In genomic region chr2:68365087-68365486, GRCh38 we compare ENCODE assay signal across 9 cellular contexts. TPM values are rescaled to one million over a fixed set of nuclear protein-coding genes. Genes with fewer than 3 reads are reported as not detected.
DNase-seq lines count a peak whose midpoint lies in the region; ATAC-seq, FAIRE-seq and TF ChIP-seq lines count a peak whose summit lies in the region.
"Had no signal": no experiment of that assay in that cellular context is flagged by ENCODE, and none has a peak within 500 bp of the region (broad histone marks: within the 10 kb centered on the region; RNA-seq: fewer than 3 reads in every experiment).

Gene PLEK, plus strand, starts transcription at chr2:68365282. Its CDS starts 70 bp downstream, at chr2:68365352.

- no peak within 1 kb of the TSS for H2AFZ ChIP-seq in PC-9

- H3K9me3 ChIP-seq in PC-9 (ENCODE audit: insufficient read depth, low read depth) (no peaks in the 10 kb centered on the region), WERI-Rb-1 (ENCODE audit: severe bottlenecking) (no peaks in the 10 kb centered on the region)

- intact Hi-C loops in PC-9 (cut with micrococcal nuclease; ENCODE audit: unreplicated experiment) = no loop called here

- POLR2A ChIA-PET in PC-9 (lab: Charles Lee; ENCODE audit: unreplicated experiment) = no interaction called here

- H3K4me1 ChIP-seq in PC-9 (replicated peaks; ENCODE audit: insufficient read depth) = no peaks in the 10 kb centered on the region

- no peak within 1 kb of the TSS for H3K4me3 ChIP-seq in PC-9
- H3K4me3 ChIP-seq in WERI-Rb-1 (ENCODE audit: low read depth, low read length) = no peak within 1 kb of the TSS

- DNase-seq in GM18507 (ENCODE audit: extremely low spot score, insufficient read length, low read depth) (no peak), NOMO-1 (lab: John Stamatoyannopoulos, UW; ENCODE audit: unreplicated experiment in 2 of 2) (peak; percentile 92 to 97), globus pallidus (ENCODE audit: low spot score) (peak; percentile 60), retina (no peak), PC-9 (no peak), WERI-Rb-1 (no peak)
- DNase-seq in stimulated activated naive B cell treated with anti-CD40 and anti-IgM and Interleukin-4, amounts not matched to agents 10 μg/mL and 1 μg/mL and 100 μg/mL, for 72 hours = peak; percentile 73

- CTCF ChIA-PET in PC-9 (lab: Charles Lee) = no interaction called here

- H3F3A ChIP-seq in PC-9 (ENCODE audit: insufficient read depth, low read depth) = no peaks in the 10 kb centered on the region

- no TSS peak for BruUV-seq in PC-9 (replicated peaks; lab: Mats Ljungman, UMichigan)

- peak; percentile 52 for ATAC-seq in HG02571 (IDR thresholded peaks at IDR 0.05; ENCODE audit: unreplicated experiment)
- ATAC-seq in stimulated activated naive B cell treated with anti-CD40 and anti-IgM and Interleukin-4, amounts not matched to agents 10 μg/mL and 1 μg/mL and 100 μg/mL, for 72 hours (replicated peaks) = peak; percentile 85 to 86

- TF ChIP-seq CTCF in PC-9 (conservative IDR thresholded peaks at IDR 0.05) = no peak
- TF ChIP-seq CTCF in WERI-Rb-1 (IDR thresholded peaks at IDR 0.05; ENCODE audit: low read depth, low read length) = no peak

- H3K27me3 Mint-ChIP-seq in stimulated activated naive B cell treated with anti-CD40 and anti-IgM and Interleukin-4, amounts not matched to agents 10 μg/mL and 1 μg/mL and 100 μg/mL, for 72 hours = no peaks in the 10 kb centered on the region

- H3K36me3 Mint-ChIP-seq in stimulated activated naive B cell treated with anti-CD40 and anti-IgM and Interleukin-4, amounts not matched to agents 10 μg/mL and 1 μg/mL and 100 μg/mL, for 72 hours = peaks cover 13 to 15% of the 10 kb centered on the region in 2 donors

- no peak within 1 kb of the TSS for H3K27ac ChIP-seq in PC-9
- H3K27ac ChIP-seq in WERI-Rb-1 = no peak within 1 kb of the TSS

- H3K36me3 ChIP-seq in PC-9 (ENCODE audit: low read depth) (no peaks in the 10 kb centered on the region), WERI-Rb-1 (no peaks in the 10 kb centered on the region)

- H3K9me3 Mint-ChIP-seq in stimulated activated naive B cell treated with anti-CD40 and anti-IgM and Interleukin-4, amounts not matched to agents 10 μg/mL and 1 μg/mL and 100 μg/mL, for 72 hours = no peaks in the 10 kb centered on the region

- H3K4me3 Mint-ChIP-seq in stimulated activated naive B cell treated with anti-CD40 and anti-IgM and Interleukin-4, amounts not matched to agents 10 μg/mL and 1 μg/mL and 100 μg/mL, for 72 hours = peak within 1 kb of the TSS; percentile 95 to 96

- peak within 1 kb of the TSS; percentile 90 for H3K27ac Mint-ChIP-seq in stimulated activated naive B cell treated with anti-CD40 and anti-IgM and Interleukin-4, amounts not matched to agents 10 μg/mL and 1 μg/mL and 100 μg/mL, for 72 hours

- peaks cover 53 to 71% of the 10 kb centered on the region in 2 donors for H3K4me1 Mint-ChIP-seq in stimulated activated naive B cell treated with anti-CD40 and anti-IgM and Interleukin-4, amounts not matched to agents 10 μg/mL and 1 μg/mL and 100 μg/mL, for 72 hours

- peak; percentile 98 for FAIRE-seq in GM18507 (lab: Jason Lieb, UNC)

- no peaks in the 10 kb centered on the region for H3K9me2 ChIP-seq in PC-9 (ENCODE audit: insufficient read depth)

- no peaks in the 10 kb centered on the region for H3K79me2 ChIP-seq in PC-9 (ENCODE audit: low read depth)

- H4K20me1 ChIP-seq in PC-9 (ENCODE audit: insufficient read depth) = no peaks in the 10 kb centered on the region

- H3K4me2 ChIP-seq in PC-9 = no peak within 1 kb of the TSS

- H3K27me3 ChIP-seq in PC-9 (ENCODE audit: insufficient read depth, low read depth) (no peaks in the 10 kb centered on the region), WERI-Rb-1 (ENCODE audit: insufficient read depth, low read depth, severe bottlenecking) (no peaks in the 10 kb centered on the region)

RNA-seq across cellular contexts. Expression of gene PLEK, which starts in this region (rescaled TPM):
- not detected in 2 replicates for total RNA-seq in PC-9 (2021)
- total RNA-seq: epithelial cell of proximal tubule had no signal

Comparison
In these comparisons a context has a peak if more than half of its experiments do, and no peak if none do; other contexts are left out.
1. DNase-seq: peak in NOMO-1 (2 of 2), globus pallidus (single experiment) and stimulated activated naive B cell treated with anti-CD40 and anti-IgM and Interleukin-4, amounts not matched to agents 10 μg/mL and 1 μg/mL and 100 μg/mL, for 72 hours (single experiment); none in GM18507 (single experiment), retina (single experiment), PC-9 (0 of 2) and WERI-Rb-1 (single experiment).